10 cellular contexts compared by ENCODE assay signal in genomic region chr17:76869209-76869877, GRCh38. TPM values are rescaled to one million over a fixed set of nuclear protein-coding genes. Genes with fewer than 3 reads are reported as not detected.
DNase-seq lines count a peak whose midpoint lies in the region; ATAC-seq, FAIRE-seq and TF ChIP-seq lines count a peak whose summit lies in the region.
"Had no signal": no experiment of that assay in that cellular context is flagged by ENCODE, and none has a peak within 500 bp of the region (broad histone marks: within the 10 kb centered on the region; RNA-seq: fewer than 3 reads in every experiment).

No MANE protein-coding gene starts in this region.

- no peaks in the 10 kb centered on the region for H3K9me3 Mint-ChIP-seq in HFFc6
- H3K9me3 Mint-ChIP-seq in astrocyte (ENCODE audit: unreplicated experiment): no peaks in the 10 kb centered on the region
- H3K9me3 Mint-ChIP-seq in mesothelial cell of epicardium: no peaks in the 10 kb centered on the region

- no peak for FAIRE-seq in astrocyte (lab: Jason Lieb, UNC)

- H3K27ac Mint-ChIP-seq in HFFc6 (no peak overlapping the region), astrocyte (ENCODE audit: unreplicated experiment) (no peak overlapping the region), mesothelial cell of epicardium (no peak overlapping the region)

- H3K4me3 ChIP-seq in BLaER1: peak overlapping the region; percentile 95
- peak overlapping the region; percentile 49 for H3K4me3 ChIP-seq in astrocyte (ENCODE audit: insufficient read depth, low read depth, low read length)

- peaks cover 46% of the 10 kb centered on the region for H4K20me1 ChIP-seq in BLaER1
- peaks cover 13% of the 10 kb centered on the region for H4K20me1 ChIP-seq in astrocyte (ENCODE audit: insufficient read depth, low read length)

- H3K4me1 Mint-ChIP-seq in HFFc6 (ENCODE audit: low read depth) (peaks cover 48% of the 10 kb centered on the region), astrocyte (ENCODE audit: low read depth, unreplicated experiment) (peaks cover 41% of the 10 kb centered on the region), mesothelial cell of epicardium (peaks cover 11% of the 10 kb centered on the region)

- peaks cover 13% of the 10 kb centered on the region for H3K9me3 ChIP-seq in BLaER1
- no peaks in the 10 kb centered on the region for H3K9me3 ChIP-seq in astrocyte (ENCODE audit: insufficient read depth, low read depth, low read length)

- H3K27ac ChIP-seq in BLaER1 (peak overlapping the region; percentile 98), astrocyte (ENCODE audit: low read depth, low read length) (no peak overlapping the region)

- DNase-seq in HFFc6 (no peak), astrocyte (ENCODE audit: low read depth) (no peak), mesothelial cell of epicardium (ENCODE audit: low spot score in 2 of 2, unreplicated experiment in 2 of 2) (no peak), HT-29 (ENCODE audit: low spot score) (no peak), D341Med (ENCODE audit: low spot score) (no peak)
- DNase-seq: midbrain; NK-92 treated with Interleukin-12 subunit alpha and Interleukin-12 subunit beta, amount 100 ng/mL, for 24 hours had no signal

- H3K9ac ChIP-seq in BLaER1: peak overlapping the region; percentile 95
- peak overlapping the region; percentile 60 for H3K9ac ChIP-seq in astrocyte (ENCODE audit: low read length)

- H3K27me3 ChIP-seq in BLaER1 (no peaks in the 10 kb centered on the region), astrocyte (ENCODE audit: insufficient read depth, low read length) (no peaks in the 10 kb centered on the region)

- no peak overlapping the region for H2AFZ ChIP-seq in astrocyte (ENCODE audit: low read depth, low read length)

- H3K4me2 ChIP-seq in BLaER1 (peak overlapping the region; percentile 100), astrocyte (ENCODE audit: low read length) (peak overlapping the region; percentile 81)

- peaks cover under 1% of the 10 kb centered on the region for H3K79me2 ChIP-seq in astrocyte (ENCODE audit: insufficient read depth, low read length)

- H3K27me3 Mint-ChIP-seq in HFFc6 (ENCODE audit: insufficient read depth): peaks cover 4% of the 10 kb centered on the region
- peaks cover 2% of the 10 kb centered on the region for H3K27me3 Mint-ChIP-seq in astrocyte (ENCODE audit: low read depth, unreplicated experiment)
- H3K27me3 Mint-ChIP-seq in mesothelial cell of epicardium (ENCODE audit: low read depth): peaks cover 68% of the 10 kb centered on the region

- ATAC-seq in HG03521 (IDR thresholded peaks at IDR 0.05; ENCODE audit: unreplicated experiment) (no peak), GM19328 (IDR thresholded peaks at IDR 0.05; ENCODE audit: unreplicated experiment) (no peak)

- no peak for TF ChIP-seq CTCF in HFFc6 (IDR thresholded peaks at IDR 0.05)
- TF ChIP-seq CTCF in astrocyte (IDR thresholded peaks at IDR 0.05; ENCODE audit: insufficient read depth, low read depth, low read length): no peak
- TF ChIP-seq CTCF in mesothelial cell of epicardium (IDR thresholded peaks at IDR 0.05; ENCODE audit: unreplicated experiment): no peak

- H3K4me1 ChIP-seq in BLaER1 (peaks cover 76% of the 10 kb centered on the region), astrocyte (ENCODE audit: insufficient read depth, low read length) (peaks cover 45% of the 10 kb centered on the region)

- peak overlapping the region; percentile 54; the same call in 1 of the 2 replicates for H3K4me3 Mint-ChIP-seq in HFFc6
- H3K4me3 Mint-ChIP-seq in astrocyte (ENCODE audit: unreplicated experiment): peak overlapping the region; percentile 80
- peak overlapping the region; percentile 22 for H3K4me3 Mint-ChIP-seq in mesothelial cell of epicardium

- H3K36me3 Mint-ChIP-seq in HFFc6 (ENCODE audit: low read depth): no peaks in the 10 kb centered on the region
- H3K36me3 Mint-ChIP-seq in astrocyte (ENCODE audit: low read depth, unreplicated experiment): peaks cover 2% of the 10 kb centered on the region
- no peaks in the 10 kb centered on the region for H3K36me3 Mint-ChIP-seq in mesothelial cell of epicardium

- H3K36me3 ChIP-seq in BLaER1: peaks cover 23% of the 10 kb centered on the region
- no peaks in the 10 kb centered on the region for H3K36me3 ChIP-seq in astrocyte (ENCODE audit: insufficient read depth, low read length)

RNA-seq across cellular contexts. Expression of gene MGAT5B, which starts 1.1 kb away (rescaled TPM):
- total RNA-seq in HFFc6 (2021; fragmentation: NEBNext Ultra II Directional; extraction: Animal tissue kit (Norgen Biotek cat#: 25700)): 1 to 10 TPM; 1.5 to 2.3 (median 1.8) TPM
- total RNA-seq in astrocyte (5.1 and 6.3 TPM in 2 replicates), mesothelial cell of epicardium (0.47 to 1.0 TPM (median 0.78 TPM) in 3 replicates)
- total RNA-seq in HT-29 (2014; rRNA removed; shearing (Covaris generic)): not detected in 2 replicates

Comparison
In these comparisons a context has a peak if more than half of its experiments do, and no peak if none do; other contexts are left out.
1. H3K4me3 Mint-ChIP-seq: peak in every context shown above with its lines; median percentile 80 in astrocyte; 54 in HFFc6; 22 in mesothelial cell of epicardium.